In the genomic region with DNA sequence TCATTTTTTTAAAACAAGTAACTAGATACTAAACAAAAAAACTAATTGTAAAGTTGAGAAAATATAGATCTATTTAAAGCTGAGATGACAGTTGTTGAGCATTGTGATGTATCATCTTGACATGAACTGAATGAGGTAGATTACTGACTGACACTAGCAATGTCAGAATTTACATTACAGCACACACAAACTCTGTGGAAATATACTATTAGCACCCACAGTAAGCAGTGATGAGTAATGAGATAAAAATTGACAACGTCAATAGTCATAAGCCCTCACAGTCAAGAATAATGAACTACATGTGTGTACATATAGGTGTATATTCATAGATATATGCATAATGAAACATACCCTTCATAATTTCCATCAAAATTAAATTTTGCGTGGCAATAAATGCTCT, we compare ENCODE assay signal across 31 cellular contexts.
DNase-seq lines count a peak whose midpoint lies in the region; ATAC-seq and TF ChIP-seq lines count a peak whose summit lies in the region.
"Had no signal": no experiment of that assay in that cellular context is flagged by ENCODE, and none has a peak within 500 bp of the region (broad histone marks: within the 10 kb centered on the region; RNA-seq: fewer than 3 reads in every experiment).

No MANE protein-coding gene starts in this region.

- ATAC-seq in sciatic nerve (no peak), HG03432 (IDR thresholded peaks at IDR 0.05; ENCODE audit: unreplicated experiment) (no peak), HG02798 (IDR thresholded peaks at IDR 0.05; ENCODE audit: poor library complexity, unreplicated experiment) (no peak)
- ATAC-seq: activated CD8-positive, alpha-beta memory T cell treated with anti-CD3 and anti-CD28 coated beads, Interleukin-2, amount 10 ng/mL, durations not matched to agents 7 days and 5 days; activated T-cell treated with anti-CD3 and anti-CD28 coated beads, Interleukin-2, amount 50 U/mL, for 72 hours; gastrocnemius medialis; HCT116; left colon; stimulated activated naive CD8-positive, alpha-beta T cell treated with anti-CD3 and anti-CD28 coated beads, Interleukin-15, Interleukin-2, amounts not matched to agents 100 U/mL and 50 U/mL, for 24 hours had no signal

- no peak for TF ChIP-seq CTCF in A673 (conservative IDR thresholded peaks at IDR 0.05; ENCODE audit: low read depth, low read length)

- no peak overlapping the region for H3K4me3 ChIP-seq in A673 (ENCODE audit: low read depth, low read length, poor library complexity, severe bottlenecking)
- H3K4me3 ChIP-seq: adrenal gland, breast epithelium, gastrocnemius medialis, hepatocyte, neural progenitor cell, sigmoid colon, testis had no signal

- H3K36me3 ChIP-seq in A673 (ENCODE audit: insufficient read depth, low read length, poor library complexity, severe bottlenecking): no peaks in the 10 kb centered on the region
- H3K36me3 ChIP-seq: adrenal gland, BE2C, breast epithelium, gastrocnemius medialis, neural progenitor cell, sigmoid colon had no signal

- CTCF ChIA-PET in A673 (lab: Charles Lee): no interaction called here

- intact Hi-C loops in A673 (cut with micrococcal nuclease; ENCODE audit: unreplicated experiment) (no loop called here), sciatic nerve (cut with DNase I) (no loop called here)

- POLR2A ChIA-PET in A673 (lab: Charles Lee; ENCODE audit: low non-redundant PET): no interaction called here

- H3K4me1 ChIP-seq in A673 (ENCODE audit: insufficient read depth, low read length, poor library complexity, severe bottlenecking): peaks cover 4% of the 10 kb centered on the region
- H3K4me1 ChIP-seq: adrenal gland, BE2C, breast epithelium, gastrocnemius medialis, neural progenitor cell, sigmoid colon, testis had no signal

- peak; percentile 3 for DNase-seq in A673 (ENCODE audit: low spot score)
- peak; percentile 5 for DNase-seq in HPDE6-E6E7 (ENCODE audit: extremely low spot score)
- DNase-seq in amniotic epithelial cell (ENCODE audit: low read depth): peak; percentile 4
- DNase-seq in glomerular visceral epithelial cell (ENCODE audit: extremely low spot score): peak; percentile 7
- no peak for DNase-seq in sciatic nerve (ENCODE audit: low spot score)
- DNase-seq in activated CD8-positive, alpha-beta memory T cell treated with anti-CD3 and anti-CD28 coated beads for 24 hours: no peak
- DNase-seq: 8988T; activated CD4-positive, alpha-beta T cell treated with anti-CD3 and anti-CD28 coated beads, Interleukin-2, amount 10 ng/mL, durations not matched to agents 7 days and 5 days; activated CD8-positive, alpha-beta memory T cell treated with anti-CD3 and anti-CD28 coated beads, Interleukin-2, amount 10 ng/mL, durations not matched to agents 7 days and 5 days; activated naive CD4-positive, alpha-beta T cell treated with Interleukin-2 at 50 U/mL for 16 hours; activated T-cell treated with anti-CD3 and anti-CD28 coated beads, Interleukin-2, amount 50 U/mL, for 72 hours; adrenal gland; BE2C; effector CD8-positive, alpha-beta T cell; erythroblast; gastrocnemius medialis; left colon; mammary epithelial cell; NCI-H1048; NCI-H1694; NCI-H510A treated with DMSO at 0.1 percent for 48 hours; SHP77 treated with DMSO at 0.1 percent for 48 hours; sigmoid colon; stimulated activated naive CD8-positive, alpha-beta T cell treated with anti-CD3 and anti-CD28 coated beads, Interleukin-15, Interleukin-2, amounts not matched to agents 100 U/mL and 50 U/mL, for 24 hours; testis had no signal

- no peak overlapping the region for H3K27ac ChIP-seq in A673 (ENCODE audit: low read depth, low read length, poor library complexity, severe bottlenecking)
- H3K27ac ChIP-seq: adrenal gland, breast epithelium, gastrocnemius medialis, hepatocyte, neural progenitor cell, sigmoid colon, testis had no signal

- BruUV-seq in A673 (replicated peaks; lab: Mats Ljungman, UMichigan): no TSS peak

- peaks cover 4% of the 10 kb centered on the region for H3K27me3 ChIP-seq in A673 (replicated peaks; ENCODE audit: insufficient read depth, low read depth, low read length, poor library complexity)
- H3K27me3 ChIP-seq: adrenal gland, BE2C, breast epithelium, gastrocnemius medialis, hepatocyte, neural progenitor cell, sigmoid colon, testis had no signal

- H3K9me3 ChIP-seq in A673 (ENCODE audit: low read depth, low read length, poor library complexity, severe bottlenecking): no peaks in the 10 kb centered on the region
- H3K9me3 ChIP-seq: adrenal gland, BE2C, breast epithelium, gastrocnemius medialis, sigmoid colon, testis had no signal

Comparison
In these comparisons a context has a peak if more than half of its experiments do, and no peak if none do; other contexts are left out.
1. DNase-seq: peak in A673 (single experiment), HPDE6-E6E7 (single experiment), amniotic epithelial cell (single experiment) and glomerular visceral epithelial cell (single experiment); none in sciatic nerve (single experiment) and activated CD8-positive, alpha-beta memory T cell treated with anti-CD3 and anti-CD28 coated beads for 24 hours (single experiment).